Comparison of ENCODE assay signal across 1 cellular context in genomic region chr17:59722623-59723022, GRCh38.
TF ChIP-seq lines count a peak whose summit lies in the region.

No MANE protein-coding gene starts in this region.

TF ChIP-seq in HepG2, 621 proteins besides CTCF, POLR2A, EP300 and RAD21:
- no peak for TF ChIP-seq RCOR2 (CRISPR knock-in tag; IDR thresholded peaks at IDR 0.05)
- no peak for TF ChIP-seq MYNN (CRISPR knock-in tag; IDR thresholded peaks at IDR 0.05; ENCODE audit: low read depth)
- TF ChIP-seq ZNF556 (CRISPR knock-in tag; IDR thresholded peaks at IDR 0.05; ENCODE audit: borderline replicate concordance): no peak
- no peak for TF ChIP-seq THRA (CRISPR knock-in tag; IDR thresholded peaks at IDR 0.05; ENCODE audit: borderline replicate concordance)
- no peak for TF ChIP-seq BRD4 (CRISPR knock-in tag; IDR thresholded peaks at IDR 0.05)
- no peak for TF ChIP-seq ZNF275 (CRISPR knock-in tag; IDR thresholded peaks at IDR 0.05; ENCODE audit: borderline replicate concordance)
- TF ChIP-seq HIVEP1 (CRISPR knock-in tag; IDR thresholded peaks at IDR 0.05): no peak
- TF ChIP-seq HHEX (CRISPR knock-in tag; IDR thresholded peaks at IDR 0.05): no peak
- TF ChIP-seq NAIF1 (CRISPR knock-in tag; IDR thresholded peaks at IDR 0.05; ENCODE audit: borderline replicate concordance): no peak
- TF ChIP-seq ZNF337 (CRISPR knock-in tag; IDR thresholded peaks at IDR 0.05; ENCODE audit: borderline replicate concordance, low read depth): no peak
- TF ChIP-seq SP5 (CRISPR knock-in tag; IDR thresholded peaks at IDR 0.05; ENCODE audit: borderline replicate concordance, low read depth): no peak
- TF ChIP-seq HDAC6 (IDR thresholded peaks at IDR 0.05; ENCODE audit: low read depth, low read length): no peak
- TF ChIP-seq, protein P1, sequence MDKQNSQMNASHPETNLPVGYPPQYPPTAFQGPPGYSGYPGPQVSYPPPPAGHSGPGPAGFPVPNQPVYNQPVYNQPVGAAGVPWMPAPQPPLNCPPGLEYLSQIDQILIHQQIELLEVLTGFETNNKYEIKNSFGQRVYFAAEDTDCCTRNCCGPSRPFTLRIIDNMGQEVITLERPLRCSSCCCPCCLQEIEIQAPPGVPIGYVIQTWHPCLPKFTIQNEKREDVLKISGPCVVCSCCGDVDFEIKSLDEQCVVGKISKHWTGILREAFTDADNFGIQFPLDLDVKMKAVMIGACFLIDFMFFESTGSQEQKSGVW (CRISPR knock-in tag; IDR thresholded peaks at IDR 0.05; ENCODE audit: borderline replicate concordance): no peak
- TF ChIP-seq, protein P2, sequence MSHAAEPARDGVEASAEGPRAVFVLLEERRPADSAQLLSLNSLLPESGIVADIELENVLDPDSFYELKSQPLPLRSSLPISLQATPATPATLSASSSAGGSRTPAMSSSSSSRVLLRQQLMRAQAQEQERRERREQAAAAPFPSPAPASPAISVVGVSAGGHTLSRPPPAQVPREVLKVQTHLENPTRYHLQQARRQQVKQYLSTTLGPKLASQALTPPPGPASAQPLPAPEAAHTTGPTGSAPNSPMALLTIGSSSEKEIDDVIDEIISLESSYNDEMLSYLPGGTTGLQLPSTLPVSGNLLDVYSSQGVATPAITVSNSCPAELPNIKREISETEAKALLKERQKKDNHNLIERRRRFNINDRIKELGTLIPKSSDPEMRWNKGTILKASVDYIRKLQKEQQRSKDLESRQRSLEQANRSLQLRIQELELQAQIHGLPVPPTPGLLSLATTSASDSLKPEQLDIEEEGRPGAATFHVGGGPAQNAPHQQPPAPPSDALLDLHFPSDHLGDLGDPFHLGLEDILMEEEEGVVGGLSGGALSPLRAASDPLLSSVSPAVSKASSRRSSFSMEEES (CRISPR knock-in tag; IDR thresholded peaks at IDR 0.05): no peak
- no peak for TF ChIP-seq POGZ (CRISPR knock-in tag; IDR thresholded peaks at IDR 0.05)
